Comparison of ENCODE assay signal across 17 cellular contexts in the genomic region with DNA sequence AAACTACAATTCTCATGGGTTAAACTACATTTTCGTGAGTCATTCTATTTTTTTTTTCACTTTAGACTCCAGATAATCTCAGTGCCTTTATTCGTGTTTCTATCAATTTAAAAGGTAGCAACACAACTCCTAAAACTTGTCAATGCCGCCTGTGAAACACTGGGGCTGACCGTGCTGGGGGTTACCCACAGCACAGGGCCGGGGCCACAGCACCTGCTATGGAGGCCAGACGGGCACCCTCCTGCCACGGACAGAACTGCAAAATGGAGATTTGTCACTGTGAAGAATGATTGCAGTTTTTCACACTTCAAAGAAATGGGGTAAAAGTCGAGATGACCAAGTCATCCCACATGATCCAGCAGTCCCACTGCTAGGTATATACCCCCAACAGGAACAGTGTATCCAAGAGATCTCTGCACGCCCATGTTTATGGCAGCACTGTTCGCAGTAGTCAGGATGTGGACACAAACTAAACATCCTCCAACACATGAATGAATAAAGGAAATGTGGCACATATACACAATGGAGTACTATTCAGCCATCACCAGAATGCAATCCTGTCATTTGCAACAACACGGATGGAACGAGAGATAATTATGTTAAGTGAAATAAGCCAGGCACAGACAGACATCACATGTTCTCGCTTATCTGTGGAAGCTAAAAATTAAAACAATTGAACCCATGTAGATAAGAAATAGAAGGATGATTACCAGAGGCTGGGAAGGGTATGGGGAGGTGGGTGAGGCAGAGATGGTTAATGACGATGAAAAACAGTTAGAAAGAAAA.
DNase-seq lines count a peak whose midpoint lies in the region; FAIRE-seq and TF ChIP-seq lines count a peak whose summit lies in the region.
"Had no signal": no experiment of that assay in that cellular context is flagged by ENCODE, and none has a peak within 500 bp of the region (broad histone marks: within the 10 kb centered on the region; RNA-seq: fewer than 3 reads in every experiment).

No MANE protein-coding gene starts in this region.

- WGBS in SK-N-SH (ENCODE audit: low lambda C conversion rate), result 30% methylated on average over 13 of the region's 14 CpGs
- WGBS in esophagus muscularis mucosa, result 87% methylated on average over 14 of the region's 14 CpGs
- WGBS in mesendoderm (ENCODE audit: extremely low coverage, insufficient coverage, low lambda C conversion rate), result 100% methylated on average over 1 of the region's 14 CpGs

- H3K4me3 ChIP-seq in SK-N-SH (ENCODE audit: low read depth in 2 of 2, low read length in 1 of 2) (no peak overlapping the region), esophagus muscularis mucosa (no peak overlapping the region), mesendoderm (ENCODE audit: low read length) (no peak overlapping the region)

- H3K27me3 ChIP-seq in SK-N-SH (ENCODE audit: insufficient read depth) (no peaks in the 10 kb centered on the region), esophagus muscularis mucosa (no peaks in the 10 kb centered on the region), mesendoderm (ENCODE audit: insufficient read depth, low read length, poor library complexity) (no peaks in the 10 kb centered on the region)

- H4K8ac ChIP-seq in mesendoderm (ENCODE audit: low read depth, low read length), result no peak overlapping the region

- no peak overlapping the region for H2BK120ac ChIP-seq in mesendoderm (ENCODE audit: low read depth, low read length)

- DNase-seq in SK-N-SH (peak; percentile 43), esophagus muscularis mucosa (ENCODE audit: extremely low spot score) (peak; percentile 70), urothelium cell line (ENCODE audit: low spot score) (no peak), mesendoderm (no peak), HuH-7.5 (ENCODE audit: low spot score) (no peak), NCI-H748 treated with DMSO at 0.1 percent for 48 hours (lab: John Stamatoyannopoulos, UW) (no peak)
- DNase-seq: C1 segment of cervical spinal cord; Calu3; CD4-positive, alpha-beta memory T cell; COR-L47; DMS53; DMS79 treated with DMSO at 0.1 percent for 48 hours; GF-D8; H9 had no signal

- intact Hi-C loops in esophagus muscularis mucosa (cut with DNase I), result no loop called here

- TF ChIP-seq EP300 in SK-N-SH (IDR thresholded peaks at IDR 0.05; ENCODE audit: borderline replicate concordance in 1 of 2, low read depth in 1 of 2, low read length in 1 of 2) (peak in 1 of 2 experiments; percentile 73; a peak in 1 of 4 replicates), esophagus muscularis mucosa (IDR thresholded peaks at IDR 0.05) (no peak)

- H3K23ac ChIP-seq in mesendoderm (ENCODE audit: low read length), result no peak overlapping the region

- H3K4me2 ChIP-seq in SK-N-SH (no peak overlapping the region), mesendoderm (ENCODE audit: low read length) (no peak overlapping the region)

- H3K36me3 ChIP-seq in SK-N-SH (replicated peaks in 1 of 2; ENCODE audit: control insufficient read depth in 1 of 2, insufficient read depth in 2 of 2, low read length in 1 of 2) (no peaks in the 10 kb centered on the region), esophagus muscularis mucosa (no peaks in the 10 kb centered on the region), mesendoderm (ENCODE audit: control insufficient read depth, insufficient read depth, low read length) (no peaks in the 10 kb centered on the region)

- peaks cover 0 to 3% of the 10 kb centered on the region in 2 experiments; a peak in 2 of 4 replicates for H3K4me1 ChIP-seq in SK-N-SH (ENCODE audit: control insufficient read depth in 1 of 2, insufficient read depth in 2 of 2, low read depth in 1 of 2, low read length in 1 of 2)
- peaks cover 0 to 17% (median 7%) of the 10 kb centered on the region in 4 donors for H3K4me1 ChIP-seq in esophagus muscularis mucosa
- H3K4me1 ChIP-seq in mesendoderm (ENCODE audit: control insufficient read depth, low read depth, low read length), result no peaks in the 10 kb centered on the region

- no peak overlapping the region for H2AK5ac ChIP-seq in mesendoderm (ENCODE audit: low read length)

- no peak overlapping the region for H3K56ac ChIP-seq in mesendoderm (ENCODE audit: low read length)

- H3K9me2 ChIP-seq in SK-N-SH, result no peaks in the 10 kb centered on the region

- H3F3A ChIP-seq in SK-N-SH (replicated peaks; ENCODE audit: insufficient read depth), result no peaks in the 10 kb centered on the region

- H3K27ac ChIP-seq in SK-N-SH (ENCODE audit: low read depth in 2 of 2, low read length in 1 of 2) (no peak overlapping the region), esophagus muscularis mucosa (replicated peaks in 1 of 4) (no peak overlapping the region), mesendoderm (ENCODE audit: low read depth, low read length) (no peak overlapping the region)

- no peak overlapping the region for H3K9ac ChIP-seq in SK-N-SH
- no peak overlapping the region for H3K9ac ChIP-seq in mesendoderm (ENCODE audit: low read length)

- no peak overlapping the region for H4K5ac ChIP-seq in mesendoderm (ENCODE audit: low read length)

- no peak for TF ChIP-seq POLR2A in esophagus muscularis mucosa (IDR thresholded peaks at IDR 0.05; ENCODE audit: low read depth)

- no peak overlapping the region for H2BK15ac ChIP-seq in mesendoderm (replicated peaks; ENCODE audit: low read depth)

- no peak overlapping the region for H3K18ac ChIP-seq in mesendoderm (ENCODE audit: low read length)

- no peak overlapping the region for H2AFZ ChIP-seq in SK-N-SH (ENCODE audit: low read depth)

- POLR2A ChIA-PET in SK-N-SH (lab: Yijun Ruan, JAX), result no interaction called here

- H3K79me2 ChIP-seq in SK-N-SH (ENCODE audit: insufficient read depth), result no peaks in the 10 kb centered on the region
- H3K79me2 ChIP-seq in mesendoderm (ENCODE audit: control insufficient read depth, insufficient read depth, low read length), result no peaks in the 10 kb centered on the region

- TF ChIP-seq RAD21 in SK-N-SH (IDR thresholded peaks at IDR 0.05; ENCODE audit: low read length), result no peak

- no peak overlapping the region for H2BK5ac ChIP-seq in mesendoderm (ENCODE audit: low read length)

- peak; percentile 20 for FAIRE-seq in urothelium cell line (lab: Jason Lieb, UNC)
- FAIRE-seq: GM12891, GM18507, H1 had no signal

- H4K20me1 ChIP-seq in SK-N-SH (ENCODE audit: insufficient read depth), result no peaks in the 10 kb centered on the region

- H3K4ac ChIP-seq in mesendoderm (ENCODE audit: low read depth, low read length), result no peak overlapping the region

- CTCF ChIA-PET in SK-N-SH (lab: Yijun Ruan, JAX), result interaction anchor here (0.7 to 1.4 kb wide), 5 partner anchors 11 to 48 kb away, joined by 3 to 8 read pairs (median 3); no protein-coding TSS in a partner anchor

- H3K79me1 ChIP-seq in mesendoderm (ENCODE audit: low read length), result no peaks in the 10 kb centered on the region

- H3K9me3 ChIP-seq in SK-N-SH (no peaks in the 10 kb centered on the region), esophagus muscularis mucosa (no peaks in the 10 kb centered on the region)

- no peak for TF ChIP-seq CTCF in SK-N-SH (IDR thresholded peaks at IDR 0.05)
- TF ChIP-seq CTCF in esophagus muscularis mucosa (IDR thresholded peaks at IDR 0.05), result no peak

TF ChIP-seq in SK-N-SH, 30 proteins besides CTCF, POLR2A, EP300 and RAD21:
- TF ChIP-seq FOXJ3 (CRISPR knock-in tag; IDR thresholded peaks at IDR 0.05) (peak; percentile 73; the same call in 1 of the 2 replicates), SIN3A (IDR thresholded peaks at IDR 0.05; ENCODE audit: borderline replicate concordance, low read depth, low read length) (no peak), SMC3 (IDR thresholded peaks at IDR 0.05; ENCODE audit: low read depth, low read length) (no peak), FOSL2 (IDR thresholded peaks at IDR 0.05; ENCODE audit: borderline replicate concordance, low read depth) (no peak), RCOR1 (IDR thresholded peaks at IDR 0.05; ENCODE audit: low read length) (peak; percentile 88; the same call in 1 of the 2 replicates), CHD2 (IDR thresholded peaks at IDR 0.05; ENCODE audit: low read length, partially characterized antibody) (peak; percentile 63), TCF12 (IDR thresholded peaks at IDR 0.05) (peak; percentile 8; the same call in 1 of the 2 replicates), GATA2 (CRISPR knock-in tag; IDR thresholded peaks at IDR 0.05) (peak; percentile 98), GABPA (IDR thresholded peaks at IDR 0.05; ENCODE audit: low read depth) (no peak), TAF1 (IDR thresholded peaks at IDR 0.05; ENCODE audit: borderline replicate concordance, low read depth, low read length) (no peak), MXI1 (IDR thresholded peaks at IDR 0.05; ENCODE audit: low read depth, low read length) (no peak)
- TF ChIP-seq, protein P1, sequence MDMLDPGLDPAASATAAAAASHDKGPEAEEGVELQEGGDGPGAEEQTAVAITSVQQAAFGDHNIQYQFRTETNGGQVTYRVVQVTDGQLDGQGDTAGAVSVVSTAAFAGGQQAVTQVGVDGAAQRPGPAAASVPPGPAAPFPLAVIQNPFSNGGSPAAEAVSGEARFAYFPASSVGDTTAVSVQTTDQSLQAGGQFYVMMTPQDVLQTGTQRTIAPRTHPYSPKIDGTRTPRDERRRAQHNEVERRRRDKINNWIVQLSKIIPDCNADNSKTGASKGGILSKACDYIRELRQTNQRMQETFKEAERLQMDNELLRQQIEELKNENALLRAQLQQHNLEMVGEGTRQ (IDR thresholded peaks at IDR 0.05; ENCODE audit: borderline replicate concordance, low read depth, low read length), result no peak

Comparison
In these comparisons a context has a peak if more than half of its experiments do, and no peak if none do; other contexts are left out.
1. DNase-seq: peak in SK-N-SH (single experiment) and esophagus muscularis mucosa (single experiment); none in urothelium cell line (single experiment), mesendoderm (single experiment), HuH-7.5 (single experiment) and NCI-H748 treated with DMSO at 0.1 percent for 48 hours (single experiment).